22 cellular contexts compared by ENCODE assay signal in the genomic region with DNA sequence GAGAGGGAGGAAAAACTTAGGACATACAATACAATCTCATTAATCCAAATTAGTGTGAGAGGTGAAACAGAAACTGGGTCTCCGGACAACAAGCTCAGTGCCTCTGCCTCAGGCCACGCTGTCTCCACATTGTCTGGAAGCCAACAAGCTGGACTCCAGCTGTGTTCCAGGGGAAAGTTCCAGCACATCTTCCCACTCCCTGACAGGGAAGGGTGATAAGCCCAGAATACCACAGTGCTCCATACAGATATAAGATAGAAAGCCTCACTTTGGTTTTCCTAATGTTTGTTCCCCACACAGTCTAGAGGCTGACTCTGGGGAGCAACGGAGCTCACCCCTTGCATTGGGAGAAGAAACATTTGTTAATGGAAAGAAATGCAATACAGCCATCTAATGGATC.
"Had no signal": no experiment of that assay in that cellular context is flagged by ENCODE, and none has a peak within 500 bp of the region (broad histone marks: within the 10 kb centered on the region; RNA-seq: fewer than 3 reads in every experiment).

No MANE protein-coding gene starts in this region.

- H3K4me3 ChIP-seq: coronary artery, esophagus squamous epithelium, left lung, lower lobe of right lung, ovary, right lobe of liver, suprapubic skin, transverse colon, upper lobe of right lung, uterus had no signal

- H3K36me3 ChIP-seq: esophagus squamous epithelium, left lung, lower lobe of right lung, ovary, right lobe of liver, suprapubic skin, transverse colon, upper lobe of right lung, uterus had no signal

- H3K27me3 ChIP-seq: esophagus squamous epithelium, left lung, ovary, right lobe of liver, suprapubic skin, transverse colon, upper lobe of right lung, uterus had no signal

- H3K4me3 Mint-ChIP-seq: natural killer cell; stimulated activated naive CD8-positive, alpha-beta T cell treated with anti-CD3 and anti-CD28 coated beads, Interleukin-15, amount 100 ng/mL, for 72 hours had no signal

- DNase-seq: dermis blood vessel endothelial cell; effector memory CD4-positive, alpha-beta T cell; esophagus squamous epithelium; hippocampal formation; left cardiac atrium; left lung; lower lobe of right lung; natural killer cell; occipital lobe; ovary; retina; right lobe of liver; small intestine; stimulated activated CD4-positive, alpha-beta T cell treated with anti-CD3 and anti-CD28 coated beads, Interleukin-15, amount 100 ng/mL, for 24 hours; stimulated activated CD4-positive, alpha-beta T cell treated with anti-CD3 and anti-CD28 coated beads, Interleukin-2, amount 100 ng/mL, for 48 hours; stimulated activated naive CD4-positive, alpha-beta T cell; stimulated activated naive CD8-positive, alpha-beta T cell treated with anti-CD3 and anti-CD28 coated beads, Interleukin-15, amount 100 ng/mL, for 72 hours; transverse colon; upper lobe of right lung had no signal

- ATAC-seq: left lung; lower lobe of right lung; natural killer cell; right lobe of liver; stimulated activated naive CD8-positive, alpha-beta T cell treated with anti-CD3 and anti-CD28 coated beads, Interleukin-15, amount 100 ng/mL, for 72 hours; upper lobe of right lung had no signal

- H3K4me1 Mint-ChIP-seq: natural killer cell; stimulated activated naive CD8-positive, alpha-beta T cell treated with anti-CD3 and anti-CD28 coated beads, Interleukin-15, amount 100 ng/mL, for 72 hours had no signal

- H3K9me3 Mint-ChIP-seq: natural killer cell had no signal

- H3K36me3 Mint-ChIP-seq: natural killer cell had no signal

- H3K27ac Mint-ChIP-seq: natural killer cell; stimulated activated naive CD8-positive, alpha-beta T cell treated with anti-CD3 and anti-CD28 coated beads, Interleukin-15, amount 100 ng/mL, for 72 hours had no signal

- H3K27ac ChIP-seq: coronary artery, esophagus squamous epithelium, left lung, lower lobe of right lung, ovary, right lobe of liver, suprapubic skin, transverse colon, upper lobe of right lung, uterus had no signal

- H3K4me1 ChIP-seq: esophagus squamous epithelium, left lung, lower lobe of right lung, right lobe of liver, suprapubic skin, transverse colon, upper lobe of right lung, uterus had no signal

- H3K9me3 ChIP-seq: esophagus squamous epithelium, lower lobe of right lung, ovary, right lobe of liver, suprapubic skin, transverse colon, upper lobe of right lung, uterus had no signal
